ENCODE assay signal across 15 cellular contexts in genomic region chr10:8138471-8138870, GRCh38.
A peak's percentile ranks its signal among the peaks of the same experiment; 100 is the strongest.
DNase-seq lines count a peak whose midpoint lies in the region; ATAC-seq, FAIRE-seq and TF ChIP-seq lines count a peak whose summit lies in the region.
"Had no signal": no experiment of that assay in that cellular context is flagged by ENCODE, and none has a peak within 500 bp of the region (broad histone marks: within the 10 kb centered on the region; RNA-seq: fewer than 3 reads in every experiment).

No MANE protein-coding gene starts in this region.

- H3K36me3 Mint-ChIP-seq in activated naive CD4-positive, alpha-beta T cell treated with anti-CD3 and anti-CD28 coated beads, Interleukin-2, amount 50 U/mL, for 72 hours: no peaks in the 10 kb centered on the region

- no peaks in the 10 kb centered on the region for H3K4me1 ChIP-seq in neuronal stem cell (ENCODE audit: control insufficient read depth in 2 of 2, insufficient read depth in 1 of 2, low read depth in 1 of 2, low read length in 2 of 2)
- H3K4me1 ChIP-seq: esophagus muscularis mucosa, pancreas had no signal

- FAIRE-seq in bronchial epithelial cell (lab: Jason Lieb, UNC): no peak
- FAIRE-seq: G401.6, pancreas had no signal

- peak overlapping the region; percentile 57 to 86 for H3K27ac Mint-ChIP-seq in activated naive CD4-positive, alpha-beta T cell treated with anti-CD3 and anti-CD28 coated beads, Interleukin-2, amount 50 U/mL, for 72 hours
- H3K27ac Mint-ChIP-seq: B cell had no signal

- no peak overlapping the region for H3K23ac ChIP-seq in neuronal stem cell (ENCODE audit: low read depth, low read length, poor library complexity)

- no peak overlapping the region for H3K14ac ChIP-seq in neuronal stem cell (ENCODE audit: low read length)

- ATAC-seq in activated naive CD4-positive, alpha-beta T cell treated with anti-CD3 and anti-CD28 coated beads, Interleukin-2, amount 50 U/mL, for 72 hours: peak; percentile 15 to 44
- no peak for ATAC-seq in GM18519 (IDR thresholded peaks at IDR 0.05; ENCODE audit: low FRiP score, unreplicated experiment)
- ATAC-seq: pancreas had no signal

- H2AK5ac ChIP-seq in neuronal stem cell (ENCODE audit: low read depth, low read length): no peak overlapping the region

- H2BK5ac ChIP-seq in neuronal stem cell (ENCODE audit: low read length): no peak overlapping the region

- H3K36me3 ChIP-seq in bronchial epithelial cell (ENCODE audit: control insufficient read depth, insufficient read depth, low read length) (no peaks in the 10 kb centered on the region), neuronal stem cell (replicated peaks in 1 of 2; ENCODE audit: control insufficient read depth in 2 of 2, insufficient read depth in 2 of 2, low read length in 2 of 2) (no peaks in the 10 kb centered on the region)
- H3K36me3 ChIP-seq: cardiac muscle cell, esophagus muscularis mucosa, pancreas had no signal

- no peak overlapping the region for H2AFZ ChIP-seq in neuronal stem cell (ENCODE audit: low read length)

- H3K27ac ChIP-seq in neuronal stem cell (replicated peaks; ENCODE audit: low read length): no peak overlapping the region
- H3K27ac ChIP-seq: cardiac muscle cell, esophagus muscularis mucosa, pancreas had no signal

- no peaks in the 10 kb centered on the region for H3K27me3 ChIP-seq in bronchial epithelial cell (ENCODE audit: control insufficient read depth, insufficient read depth, low read length)
- H3K27me3 ChIP-seq in neuronal stem cell (ENCODE audit: control insufficient read depth in 3 of 3, insufficient read depth in 3 of 3, low read depth in 1 of 3, low read length in 3 of 3): no peaks in the 10 kb centered on the region
- H3K27me3 ChIP-seq: cardiac muscle cell, esophagus muscularis mucosa, pancreas had no signal

- no peak overlapping the region for H4K91ac ChIP-seq in neuronal stem cell (ENCODE audit: low read depth, low read length, poor library complexity)

- H3K79me1 ChIP-seq in neuronal stem cell (ENCODE audit: low read depth, low read length): no peaks in the 10 kb centered on the region

- H3K4me3 ChIP-seq in bronchial epithelial cell (ENCODE audit: low read depth, low read length) (no peak overlapping the region), neuronal stem cell (ENCODE audit: low read length in 2 of 2) (no peak overlapping the region)
- H3K4me3 ChIP-seq: cardiac muscle cell, esophagus muscularis mucosa, pancreas had no signal

- no peak overlapping the region for H3K4ac ChIP-seq in neuronal stem cell (ENCODE audit: low read length)

- H3K9me3 ChIP-seq in neuronal stem cell (replicated peaks in 1 of 2; ENCODE audit: control insufficient read depth in 2 of 2, insufficient read depth in 1 of 2, low read depth in 1 of 2, low read length in 2 of 2): no peaks in the 10 kb centered on the region
- H3K9me3 ChIP-seq: esophagus muscularis mucosa, pancreas had no signal

- no peaks in the 10 kb centered on the region for H3K9me3 Mint-ChIP-seq in activated naive CD4-positive, alpha-beta T cell treated with anti-CD3 and anti-CD28 coated beads, Interleukin-2, amount 50 U/mL, for 72 hours

- H2BK15ac ChIP-seq in neuronal stem cell (ENCODE audit: low read length): no peak overlapping the region

- no peak overlapping the region for H3K18ac ChIP-seq in neuronal stem cell (ENCODE audit: low read length)

- no peak overlapping the region for H2BK12ac ChIP-seq in neuronal stem cell (ENCODE audit: low read length)

- no peak overlapping the region for H3K4me2 ChIP-seq in neuronal stem cell (ENCODE audit: insufficient read depth, low read length, poor library complexity, severe bottlenecking)

- H3K9ac ChIP-seq in neuronal stem cell (ENCODE audit: low read depth, low read length, poor library complexity): no peak overlapping the region

- H2BK120ac ChIP-seq in neuronal stem cell (ENCODE audit: low read depth, low read length): no peak overlapping the region

- no CpG with 5 or more reads among the region's 3 CpGs for WGBS in neuronal stem cell (ENCODE audit: extremely low coverage in 2 of 2, insufficient read length in 2 of 2, insufficient replicate concordance in 1 of 2), 2 donors

- no peak for DNase-seq in activated naive CD4-positive, alpha-beta T cell treated with anti-CD3 and anti-CD28 coated beads, Interleukin-2, amount 50 U/mL, for 72 hours (ENCODE audit: low spot score in 2 of 2)
- DNase-seq in activated naive CD4-positive, alpha-beta T cell (lab: John Stamatoyannopoulos, UW): no peak
- DNase-seq in RPMI7951 (ENCODE audit: low read depth) (peak; percentile 95), bronchial epithelial cell (ENCODE audit: low read depth) (peak; percentile 27), stromal cell of bone marrow (ENCODE audit: low read depth) (peak; percentile 21), neuronal stem cell (ENCODE audit: low spot score) (no peak), NCI-H524 (lab: John Stamatoyannopoulos, UW) (no peak)
- DNase-seq: Karpas-422, NCI-H2171, pancreas had no signal

- no peak for TF ChIP-seq CTCF in bronchial epithelial cell (IDR thresholded peaks at IDR 0.05; ENCODE audit: insufficient read depth, low read length, severe bottlenecking)

- no peak overlapping the region for H4K8ac ChIP-seq in neuronal stem cell (ENCODE audit: low read depth, low read length)

Comparison
In these comparisons a context has a peak if more than half of its experiments do, and no peak if none do; other contexts are left out.
1. DNase-seq: peak in RPMI7951 (single experiment), bronchial epithelial cell (single experiment) and stromal cell of bone marrow (single experiment); none in activated naive CD4-positive, alpha-beta T cell treated with anti-CD3 and anti-CD28 coated beads, Interleukin-2, amount 50 U/mL, for 72 hours (0 of 2), activated naive CD4-positive, alpha-beta T cell (0 of 4), neuronal stem cell (single experiment) and NCI-H524 (0 of 2).